ENCODE assay signal across 19 cellular contexts in genomic region chr20:62584671-62585512, GRCh38. TPM values are rescaled to one million over a fixed set of nuclear protein-coding genes. Genes with fewer than 3 reads are reported as not detected.
DNase-seq lines count a peak whose midpoint lies in the region; ATAC-seq and TF ChIP-seq lines count a peak whose summit lies in the region.
"Had no signal": no experiment of that assay in that cellular context is flagged by ENCODE, and none has a peak within 500 bp of the region (broad histone marks: within the 10 kb centered on the region; RNA-seq: fewer than 3 reads in every experiment).

No MANE protein-coding gene starts in this region.

- POLR2A ChIA-PET in activated CD4-positive, alpha-beta T cell treated with anti-CD3 and anti-CD28 coated beads, Interleukin-2, amount 10 ng/mL, durations not matched to agents 7 days and 5 days (lab: Charles Lee), result no interaction called here
- POLR2A ChIA-PET in HEK293T (lab: Yijun Ruan, JAX), result no interaction called here

- H3K4me3 Mint-ChIP-seq in activated CD4-positive, alpha-beta T cell treated with anti-CD3 and anti-CD28 coated beads, Interleukin-2, amount 10 ng/mL, durations not matched to agents 24 days and 14 days, result no peak overlapping the region
- no peak overlapping the region for H3K4me3 Mint-ChIP-seq in activated CD4-positive, alpha-beta T cell treated with anti-CD3 and anti-CD28 coated beads, Interleukin-2, amount 10 ng/mL, durations not matched to agents 7 days and 5 days
- no peak overlapping the region for H3K4me3 Mint-ChIP-seq in activated T-helper 17 cell treated with anti-CD3 and anti-CD28 coated beads, Interleukin-2, amount 50 U/mL, for 72 hours
- H3K4me3 Mint-ChIP-seq: CD4-positive, CD25-positive, alpha-beta regulatory T cell; GM23338 had no signal

- H3K9me3 Mint-ChIP-seq in activated CD4-positive, alpha-beta T cell treated with anti-CD3 and anti-CD28 coated beads, Interleukin-2, amount 10 ng/mL, durations not matched to agents 24 days and 14 days, result no peaks in the 10 kb centered on the region
- no peaks in the 10 kb centered on the region for H3K9me3 Mint-ChIP-seq in activated CD4-positive, alpha-beta T cell treated with anti-CD3 and anti-CD28 coated beads, Interleukin-2, amount 10 ng/mL, durations not matched to agents 7 days and 5 days
- no peaks in the 10 kb centered on the region for H3K9me3 Mint-ChIP-seq in activated T-helper 17 cell treated with anti-CD3 and anti-CD28 coated beads, Interleukin-2, amount 50 U/mL, for 72 hours
- H3K9me3 Mint-ChIP-seq: GM23338 had no signal

- H3K36me3 Mint-ChIP-seq in activated CD4-positive, alpha-beta T cell treated with anti-CD3 and anti-CD28 coated beads, Interleukin-2, amount 10 ng/mL, durations not matched to agents 24 days and 14 days (ENCODE audit: low read depth), result no peaks in the 10 kb centered on the region
- no peaks in the 10 kb centered on the region for H3K36me3 Mint-ChIP-seq in activated CD4-positive, alpha-beta T cell treated with anti-CD3 and anti-CD28 coated beads, Interleukin-2, amount 10 ng/mL, durations not matched to agents 7 days and 5 days (ENCODE audit: low read depth)
- no peaks in the 10 kb centered on the region for H3K36me3 Mint-ChIP-seq in activated T-helper 17 cell treated with anti-CD3 and anti-CD28 coated beads, Interleukin-2, amount 50 U/mL, for 72 hours (ENCODE audit: low read depth)
- H3K36me3 Mint-ChIP-seq: CD4-positive, CD25-positive, alpha-beta regulatory T cell had no signal

- no peaks in the 10 kb centered on the region for H3K36me3 ChIP-seq in psoas muscle (ENCODE audit: insufficient read depth in 1 of 2, low read depth in 1 of 2)
- H3K36me3 ChIP-seq: SJSA1 had no signal

- intact Hi-C loops in activated CD4-positive, alpha-beta T cell treated with anti-CD3 and anti-CD28 coated beads, Interleukin-2, amount 10 ng/mL, durations not matched to agents 24 days and 14 days (cut with micrococcal nuclease), result no loop called here
- intact Hi-C loops in psoas muscle (cut with DNase I), result no loop called here

- DNase-seq in activated CD4-positive, alpha-beta T cell treated with anti-CD3 and anti-CD28 coated beads, Interleukin-2, amount 10 ng/mL, durations not matched to agents 24 days and 14 days, result no peak
- no peak for DNase-seq in activated CD4-positive, alpha-beta T cell treated with anti-CD3 and anti-CD28 coated beads, Interleukin-2, amount 10 ng/mL, durations not matched to agents 7 days and 5 days
- DNase-seq in HEK293T (ENCODE audit: extremely low spot score), result no peak
- DNase-seq in psoas muscle, result no peak
- DNase-seq in GM10266 (ENCODE audit: extremely low spot score), result no peak
- DNase-seq in EL, result no peak
- no peak for DNase-seq in NCI-H510A treated with DMSO at 0.1 percent for 48 hours (lab: John Stamatoyannopoulos, UW)
- DNase-seq: AML-193; Calu3; CD4-positive, CD25-positive, alpha-beta regulatory T cell; DMS79; NCI-H1417; NCI-H1930; NCI-H2171 treated with DMSO at 0.1 percent for 48 hours; OCI-M1 had no signal

- peaks cover 0 to 3% (median 0%) of the 10 kb centered on the region in 3 donors for H3K27me3 ChIP-seq in psoas muscle (ENCODE audit: insufficient read depth in 3 of 3, low read length in 2 of 3)

- peaks cover 16% of the 10 kb centered on the region for H3K27me3 Mint-ChIP-seq in activated CD4-positive, alpha-beta T cell treated with anti-CD3 and anti-CD28 coated beads, Interleukin-2, amount 10 ng/mL, durations not matched to agents 24 days and 14 days
- H3K27me3 Mint-ChIP-seq in activated CD4-positive, alpha-beta T cell treated with anti-CD3 and anti-CD28 coated beads, Interleukin-2, amount 10 ng/mL, durations not matched to agents 7 days and 5 days, result peaks cover 25% of the 10 kb centered on the region
- peaks cover 21% of the 10 kb centered on the region for H3K27me3 Mint-ChIP-seq in activated T-helper 17 cell treated with anti-CD3 and anti-CD28 coated beads, Interleukin-2, amount 50 U/mL, for 72 hours

- peak; percentile 25 for ATAC-seq in activated T-helper 17 cell treated with anti-CD3 and anti-CD28 coated beads, Interleukin-2, amount 50 U/mL, for 72 hours (replicated peaks)
- ATAC-seq in psoas muscle, result peak; percentile 2 to 16 (median 8)
- ATAC-seq: GM23338 had no signal

- H3K4me3 ChIP-seq in psoas muscle, result no peak overlapping the region
- H3K4me3 ChIP-seq: GM23338, SJSA1 had no signal

- no peak overlapping the region for H3K27ac ChIP-seq in psoas muscle
- H3K27ac ChIP-seq: RWPE1, SJSA1 had no signal

- H3K9me3 ChIP-seq in psoas muscle, result no peaks in the 10 kb centered on the region
- H3K9me3 ChIP-seq: SJSA1 had no signal

- no peaks in the 10 kb centered on the region for H3K4me1 ChIP-seq in psoas muscle

- peak overlapping the region; percentile 21 for H3K27ac Mint-ChIP-seq in activated CD4-positive, alpha-beta T cell treated with anti-CD3 and anti-CD28 coated beads, Interleukin-2, amount 10 ng/mL, durations not matched to agents 24 days and 14 days
- no peak overlapping the region for H3K27ac Mint-ChIP-seq in activated CD4-positive, alpha-beta T cell treated with anti-CD3 and anti-CD28 coated beads, Interleukin-2, amount 10 ng/mL, durations not matched to agents 7 days and 5 days
- H3K27ac Mint-ChIP-seq in activated T-helper 17 cell treated with anti-CD3 and anti-CD28 coated beads, Interleukin-2, amount 50 U/mL, for 72 hours, result peak overlapping the region; percentile 8
- H3K27ac Mint-ChIP-seq: CD4-positive, CD25-positive, alpha-beta regulatory T cell; GM23338 had no signal

- peaks cover 4% of the 10 kb centered on the region for H3K4me1 Mint-ChIP-seq in activated CD4-positive, alpha-beta T cell treated with anti-CD3 and anti-CD28 coated beads, Interleukin-2, amount 10 ng/mL, durations not matched to agents 24 days and 14 days
- H3K4me1 Mint-ChIP-seq in activated CD4-positive, alpha-beta T cell treated with anti-CD3 and anti-CD28 coated beads, Interleukin-2, amount 10 ng/mL, durations not matched to agents 7 days and 5 days, result no peaks in the 10 kb centered on the region
- peaks cover 6% of the 10 kb centered on the region for H3K4me1 Mint-ChIP-seq in activated T-helper 17 cell treated with anti-CD3 and anti-CD28 coated beads, Interleukin-2, amount 50 U/mL, for 72 hours

- WGBS in psoas muscle, 3 donors, result 57 to 63% (median 63%) methylated on average over 19 of the region's 19 CpGs

- TF ChIP-seq CTCF in psoas muscle (IDR thresholded peaks at IDR 0.05), result no peak
- no peak for TF ChIP-seq CTCF in GM10266 (IDR thresholded peaks at IDR 0.05; ENCODE audit: control insufficient read depth, insufficient read depth, low read depth, missing control alignments)

- CTCF ChIA-PET in activated CD4-positive, alpha-beta T cell treated with anti-CD3 and anti-CD28 coated beads, Interleukin-2, amount 10 ng/mL, durations not matched to agents 7 days and 5 days (lab: Charles Lee), result interaction anchor here (0.6 to 1.1 kb wide), 2 partner anchors 58 to 149 kb away, joined by 3 read pairs; partner anchors contain the start of gene SLCO4A1
- CTCF ChIA-PET in HEK293T (lab: Yijun Ruan, JAX), result no interaction called here

TF ChIP-seq in HEK293T, 16 proteins besides CTCF, POLR2A, EP300 and RAD21:
- TF ChIP-seq NFRKB (IDR thresholded peaks at IDR 0.05), result no peak
- 0 out of 2 replicates have a peak, but pooled peaks have one; percentile 32 for TF ChIP-seq TARDBP (IDR thresholded peaks at IDR 0.05)

RNA-seq across cellular contexts. Expression of gene SLCO4A1, which starts 57.4 kb away (rescaled TPM):
- total RNA-seq in activated CD4-positive, alpha-beta T cell treated with anti-CD3 and anti-CD28 coated beads, Interleukin-2, amount 10 ng/mL, durations not matched to agents 24 days and 14 days, result 57.8 and 67.3 TPM in 2 replicates
- total RNA-seq in activated CD4-positive, alpha-beta T cell treated with anti-CD3 and anti-CD28 coated beads, Interleukin-2, amount 10 ng/mL, durations not matched to agents 7 days and 5 days, result 10 to 100 TPM; 54.2 to 55.2 TPM
- 10 to 100 TPM; 41.1 to 53.6 TPM for total RNA-seq in activated T-helper 17 cell treated with anti-CD3 and anti-CD28 coated beads, Interleukin-2, amount 50 U/mL, for 72 hours
- 10 to 100 TPM in 1 of 4 donors, 1 to 10 TPM in 3; 5.3 to 12.8 (median 8.7) TPM for total RNA-seq in psoas muscle
- polyA plus RNA-seq in psoas muscle, result 10 to 100 TPM in 2 of 3 donors, 1 to 10 TPM in 1; 9.8 to 38.5 (median 17.5) TPM
